15 cellular contexts compared by ENCODE assay signal in genomic region chr10:56469482-56469881, GRCh38.
"Had no signal": no experiment of that assay in that cellular context is flagged by ENCODE, and none has a peak within 500 bp of the region (broad histone marks: within the 10 kb centered on the region; RNA-seq: fewer than 3 reads in every experiment).

No MANE protein-coding gene starts in this region.

- H3K27me3 Mint-ChIP-seq: activated CD4-positive, alpha-beta memory T cell treated with anti-CD3 and anti-CD28 coated beads, Interleukin-2, amount 10 ng/mL, durations not matched to agents 7 days and 5 days; naive thymus-derived CD4-positive, alpha-beta T cell had no signal

- H3K27ac Mint-ChIP-seq: activated CD4-positive, alpha-beta memory T cell treated with anti-CD3 and anti-CD28 coated beads, Interleukin-2, amount 10 ng/mL, durations not matched to agents 7 days and 5 days; activated T-helper 1 cell treated with anti-CD3 and anti-CD28 coated beads, Interleukin-12 subunit alpha, Interleukin-12 subunit beta, Interleukin-2, Interleukin-4 antibody, amounts not matched to agents 30 ng/mL and 10 ng/mL and 1 ng/mL, durations not matched to agents 14 hours and 24 hours and 36 hours; naive thymus-derived CD4-positive, alpha-beta T cell had no signal

- DNase-seq: activated CD4-positive, alpha-beta memory T cell treated with anti-CD3 and anti-CD28 coated beads, Interleukin-2, amount 10 ng/mL, durations not matched to agents 7 days and 5 days; activated CD8-positive, alpha-beta memory T cell treated with anti-CD3 and anti-CD28 coated beads, Interleukin-2, amount 50 U/mL, for 48 hours; activated naive CD4-positive, alpha-beta T cell; foreskin keratinocyte; left colon; naive thymus-derived CD4-positive, alpha-beta T cell; retina; stimulated activated CD4-positive, alpha-beta T cell treated with anti-CD3 and anti-CD28 coated beads, Interleukin-15, amount 100 ng/mL, for 24 hours; stimulated activated CD4-positive, alpha-beta T cell treated with anti-CD3 and anti-CD28 coated beads, Interleukin-4, amount 100 ng/mL, for 24 hours; stomach had no signal

- H3K4me1 Mint-ChIP-seq: activated CD4-positive, alpha-beta memory T cell treated with anti-CD3 and anti-CD28 coated beads, Interleukin-2, amount 10 ng/mL, durations not matched to agents 7 days and 5 days; naive thymus-derived CD4-positive, alpha-beta T cell had no signal

- H3K9me3 ChIP-seq: neutrophil, thoracic aorta had no signal

- H3K36me3 ChIP-seq: cardiac muscle cell, neutrophil, stomach, thoracic aorta had no signal

- H3K36me3 Mint-ChIP-seq: naive thymus-derived CD4-positive, alpha-beta T cell had no signal

- ATAC-seq: foreskin keratinocyte; left colon; naive thymus-derived CD4-positive, alpha-beta T cell had no signal

- H3K27ac ChIP-seq: cardiac muscle cell, foreskin keratinocyte, neutrophil, stomach, thoracic aorta, VCaP had no signal

- H3K4me1 ChIP-seq: foreskin keratinocyte, stomach had no signal

- H3K4me3 Mint-ChIP-seq: activated CD4-positive, alpha-beta memory T cell treated with anti-CD3 and anti-CD28 coated beads, Interleukin-2, amount 10 ng/mL, durations not matched to agents 7 days and 5 days; activated T-helper 1 cell treated with anti-CD3 and anti-CD28 coated beads, Interleukin-12 subunit alpha, Interleukin-12 subunit beta, Interleukin-2, Interleukin-4 antibody, amounts not matched to agents 30 ng/mL and 10 ng/mL and 1 ng/mL, durations not matched to agents 14 hours and 24 hours and 36 hours; naive thymus-derived CD4-positive, alpha-beta T cell had no signal

- H3K9me3 Mint-ChIP-seq: activated CD4-positive, alpha-beta memory T cell treated with anti-CD3 and anti-CD28 coated beads, Interleukin-2, amount 10 ng/mL, durations not matched to agents 7 days and 5 days had no signal

- H3K4me3 ChIP-seq: cardiac muscle cell, stomach, thoracic aorta had no signal

- H3K27me3 ChIP-seq: cardiac muscle cell, foreskin keratinocyte, neutrophil, stomach had no signal
